Comparison of ENCODE assay signal across 24 cellular contexts in genomic region chr19:57720878-57721277, GRCh38.
"Had no signal": no experiment of that assay in that cellular context is flagged by ENCODE, and none has a peak within 500 bp of the region (broad histone marks: within the 10 kb centered on the region; RNA-seq: fewer than 3 reads in every experiment).

No MANE protein-coding gene starts in this region.

- DNase-seq: activated CD4-positive, alpha-beta T cell treated with anti-CD3 and anti-CD28 coated beads for 4 hours; activated CD4-positive, alpha-beta T cell treated with anti-CD3 and anti-CD28 coated beads, Interleukin-2, amount 50 U/mL, for 48 hours; activated CD4-positive, CD25-positive, alpha-beta regulatory T cell; activated CD8-positive, alpha-beta memory T cell treated with anti-CD3 and anti-CD28 coated beads for 24 hours; activated gamma-delta T cell; activated naive CD4-positive, alpha-beta T cell treated with anti-CD3 and anti-CD28 coated beads, Interleukin-2, amount 50 U/mL, for 16 hours; activated T-cell treated with anti-CD3 and anti-CD28 coated beads, Interleukin-2, amount 50 U/mL, for 1 hour; central memory CD4-positive, alpha-beta T cell; effector CD4-positive, alpha-beta T cell; hippocampal formation; left cardiac atrium; naive thymus-derived CD8-positive, alpha-beta T cell; nucleus accumbens; stimulated activated CD4-positive, alpha-beta T cell treated with anti-CD3 and anti-CD28 coated beads, Interleukin-15, amount 100 ng/mL, for 24 hours; stimulated activated CD4-positive, alpha-beta T cell treated with anti-CD3 and anti-CD28 coated beads, Interleukin-2, amount 100 ng/mL, for 24 hours; stimulated activated naive B cell treated with anti-CD40 and anti-IgM and Interleukin-4, amounts not matched to agents 10 μg/mL and 1 μg/mL and 100 μg/mL, for 72 hours; stomach; tibial artery had no signal

- H3K4me3 ChIP-seq: gastroesophageal sphincter, right atrium auricular region, stomach, suprapubic skin, tibial artery had no signal

- H3K4me3 Mint-ChIP-seq: dendritic cell treated with granulocyte-macrophage colony-stimulating factor and Interleukin-4, amounts not matched to agents 40 ng/mL and 50 ng/mL, for 4 days; mesothelial cell of epicardium; stimulated activated naive B cell treated with anti-CD40 and anti-IgM and Interleukin-4, amounts not matched to agents 10 μg/mL and 1 μg/mL and 100 μg/mL, for 72 hours had no signal

- H3K27ac Mint-ChIP-seq: dendritic cell treated with granulocyte-macrophage colony-stimulating factor and Interleukin-4, amounts not matched to agents 40 ng/mL and 50 ng/mL, for 4 days; mesothelial cell of epicardium; naive thymus-derived CD8-positive, alpha-beta T cell; stimulated activated naive B cell treated with anti-CD40 and anti-IgM and Interleukin-4, amounts not matched to agents 10 μg/mL and 1 μg/mL and 100 μg/mL, for 72 hours had no signal

- H3K4me1 ChIP-seq: breast epithelium, right atrium auricular region, stomach, suprapubic skin, tibial artery had no signal

- H3K27me3 Mint-ChIP-seq: dendritic cell treated with granulocyte-macrophage colony-stimulating factor and Interleukin-4, amounts not matched to agents 40 ng/mL and 50 ng/mL, for 4 days; naive thymus-derived CD8-positive, alpha-beta T cell; stimulated activated naive B cell treated with anti-CD40 and anti-IgM and Interleukin-4, amounts not matched to agents 10 μg/mL and 1 μg/mL and 100 μg/mL, for 72 hours had no signal

- H3K27ac ChIP-seq: breast epithelium, gastroesophageal sphincter, right atrium auricular region, stomach, suprapubic skin, tibial artery had no signal

- H3K27me3 ChIP-seq: breast epithelium, gastroesophageal sphincter, right atrium auricular region, stomach, suprapubic skin, tibial artery had no signal

- ATAC-seq: gastroesophageal sphincter; left cardiac atrium; naive thymus-derived CD8-positive, alpha-beta T cell; stimulated activated naive B cell treated with anti-CD40 and anti-IgM and Interleukin-4, amounts not matched to agents 10 μg/mL and 1 μg/mL and 100 μg/mL, for 72 hours had no signal
